26 cellular contexts compared by ENCODE assay signal in genomic region chr4:69999420-69999819, GRCh38. TPM values are rescaled to one million over a fixed set of nuclear protein-coding genes. Genes with fewer than 3 reads are reported as not detected.
DNase-seq lines count a peak whose midpoint lies in the region; ATAC-seq and TF ChIP-seq lines count a peak whose summit lies in the region.
"Had no signal": no experiment of that assay in that cellular context is flagged by ENCODE, and none has a peak within 500 bp of the region (broad histone marks: within the 10 kb centered on the region; RNA-seq: fewer than 3 reads in every experiment).

No MANE protein-coding gene starts in this region.

- H3K27me3 ChIP-seq in adipocyte (replicated peaks; ENCODE audit: control insufficient read depth, insufficient read depth, low read length) (no peaks in the 10 kb centered on the region), smooth muscle cell (ENCODE audit: low read depth) (no peaks in the 10 kb centered on the region)
- H3K27me3 ChIP-seq: dorsolateral prefrontal cortex, left lung, testis had no signal

- no peaks in the 10 kb centered on the region for H3K79me2 ChIP-seq in smooth muscle cell (ENCODE audit: low read depth)
- H3K79me2 ChIP-seq: parathyroid adenoma had no signal

- H4K20me1 ChIP-seq in smooth muscle cell (ENCODE audit: low read depth) = no peaks in the 10 kb centered on the region

- H3K36me3 ChIP-seq in adipocyte (ENCODE audit: control insufficient read depth, insufficient read depth, low read length, severe bottlenecking) (no peaks in the 10 kb centered on the region), smooth muscle cell (ENCODE audit: low read depth) (no peaks in the 10 kb centered on the region)
- H3K36me3 ChIP-seq: left lung, WERI-Rb-1 had no signal

- peak; percentile 53 for ATAC-seq in GM18858 (IDR thresholded peaks at IDR 0.05; ENCODE audit: unreplicated experiment)
- peak; percentile 41 for ATAC-seq in HG03280 (IDR thresholded peaks at IDR 0.05; ENCODE audit: unreplicated experiment)
- no peak for ATAC-seq in HG03095 (IDR thresholded peaks at IDR 0.05; ENCODE audit: unreplicated experiment)
- ATAC-seq: left lung; SK-N-SH treated with all-trans-retinoic acid at 6 μM for 48 hours; stimulated activated memory B cell treated with anti-CD40 and anti-IgM and Interleukin-4, amounts not matched to agents 10 μg/mL and 1 μg/mL and 100 μg/mL, for 72 hours had no signal

- H3K4me1 ChIP-seq in adipocyte (ENCODE audit: control insufficient read depth, insufficient read depth, low read length) (no peaks in the 10 kb centered on the region), smooth muscle cell (ENCODE audit: low read depth) (no peaks in the 10 kb centered on the region)
- H3K4me1 ChIP-seq: left lung, parathyroid adenoma, testis had no signal

- no peak overlapping the region for H3K27ac ChIP-seq in smooth muscle cell (ENCODE audit: low read depth)
- H3K27ac ChIP-seq: C4-2B, dorsolateral prefrontal cortex, left lung, parathyroid adenoma, testis, WERI-Rb-1 had no signal

- WGBS in smooth muscle cell (ENCODE audit: low lambda C conversion rate) = 94% methylated on average over 3 of the region's 3 CpGs

- DNase-seq in adipocyte (ENCODE audit: low read depth) (peak; percentile 52), fibroblast of pulmonary artery (ENCODE audit: low read depth) (peak; percentile 19), smooth muscle cell (lab: John Stamatoyannopoulos, UW; ENCODE audit: unreplicated experiment) (no peak), NCI-H2107 treated with DMSO at 0.1 percent for 48 hours (lab: John Stamatoyannopoulos, UW; ENCODE audit: unreplicated experiment) (no peak)
- no peak for DNase-seq in stimulated activated CD4-positive, alpha-beta T cell treated with anti-CD3 and anti-CD28 coated beads, Interleukin-4, amount 100 ng/mL, for 24 hours
- DNase-seq: activated CD8-positive, alpha-beta memory T cell treated with anti-CD3 and anti-CD28 coated beads, Interleukin-2, amount 50 U/mL, for 4 hours; dorsolateral prefrontal cortex; erythroblast; HFFc6; Karpas-422; left lung; NCI-H1092 treated with DMSO at 0.1 percent for 48 hours; NCI-H2029 treated with DMSO at 0.1 percent for 48 hours; NCI-H510A; nephron progenitor cell; RPMI8226; testis; WERI-Rb-1 had no signal

- H3K9me3 ChIP-seq in adipocyte (ENCODE audit: control insufficient read depth, low read length) (no peaks in the 10 kb centered on the region), smooth muscle cell (replicated peaks; ENCODE audit: low read depth) (no peaks in the 10 kb centered on the region)
- H3K9me3 ChIP-seq: left lung, testis had no signal

- H3K4me2 ChIP-seq in smooth muscle cell = no peak overlapping the region

- TF ChIP-seq CTCF in fibroblast of pulmonary artery (IDR thresholded peaks at IDR 0.05; ENCODE audit: low read length, missing control alignments) (no peak), smooth muscle cell (IDR thresholded peaks at IDR 0.05; ENCODE audit: borderline replicate concordance, insufficient read depth, poor library complexity, severe bottlenecking) (no peak)

- H3F3A ChIP-seq in smooth muscle cell (ENCODE audit: low read depth) = no peaks in the 10 kb centered on the region

- H3K9ac ChIP-seq in adipocyte (ENCODE audit: low read length) = no peak overlapping the region
- H3K9ac ChIP-seq in smooth muscle cell (ENCODE audit: low read depth) = no peak overlapping the region
- H3K9ac ChIP-seq: parathyroid adenoma had no signal

- H3K4me3 ChIP-seq in adipocyte (ENCODE audit: low read length) = peak overlapping the region; percentile 40
- H3K4me3 ChIP-seq in fibroblast of pulmonary artery (replicated peaks; ENCODE audit: low read depth, low read length) = peak overlapping the region; percentile 8
- no peak overlapping the region for H3K4me3 ChIP-seq in smooth muscle cell
- H3K4me3 ChIP-seq: dorsolateral prefrontal cortex, left lung, testis had no signal

- no peak overlapping the region for H2AFZ ChIP-seq in smooth muscle cell (ENCODE audit: low read depth)
- H2AFZ ChIP-seq: parathyroid adenoma had no signal

RNA-seq across cellular contexts. Expression of gene STATH, which starts 3.7 kb away (rescaled TPM):
- not detected in 2 replicates for total RNA-seq in smooth muscle cell
- polyA plus RNA-seq in smooth muscle cell = not detected in 2 replicates
- total RNA-seq: dorsolateral prefrontal cortex, HFFc6, left lung, mononuclear cell, testis had no signal

RNA-seq across cellular contexts. Expression of gene HTN3, which starts 28.8 kb away (rescaled TPM):
- 1.1 TPM in 1 of 2 replicates, not detected in the other for total RNA-seq in smooth muscle cell
- polyA plus RNA-seq in smooth muscle cell = 2.9 TPM in 1 of 2 replicates, not detected in the other
- total RNA-seq: dorsolateral prefrontal cortex, HFFc6, left lung, mononuclear cell, testis had no signal

RNA-seq across cellular contexts. Expression of gene CSN2, which starts 33.9 kb away (rescaled TPM):
- total RNA-seq in smooth muscle cell = not detected in 2 replicates
- polyA plus RNA-seq in smooth muscle cell = not detected in 2 replicates
- total RNA-seq: dorsolateral prefrontal cortex, HFFc6, left lung, mononuclear cell, testis had no signal

RNA-seq across cellular contexts. Expression of gene HTN1, which starts 50.8 kb away (rescaled TPM):
- total RNA-seq in smooth muscle cell = 0.54 TPM in 1 of 2 replicates, not detected in the other
- polyA plus RNA-seq in smooth muscle cell = 1.8 TPM in 1 of 2 replicates, not detected in the other
- total RNA-seq: dorsolateral prefrontal cortex, HFFc6, left lung, mononuclear cell, testis had no signal

Comparison
In these comparisons a context has a peak if more than half of its experiments do, and no peak if none do; other contexts are left out.
1. DNase-seq: peak in adipocyte (single experiment) and fibroblast of pulmonary artery (single experiment); none in smooth muscle cell (single experiment), NCI-H2107 treated with DMSO at 0.1 percent for 48 hours (single experiment) and stimulated activated CD4-positive, alpha-beta T cell treated with anti-CD3 and anti-CD28 coated beads, Interleukin-4, amount 100 ng/mL, for 24 hours (single experiment).